1 cellular context compared by ENCODE assay signal in the genomic region with DNA sequence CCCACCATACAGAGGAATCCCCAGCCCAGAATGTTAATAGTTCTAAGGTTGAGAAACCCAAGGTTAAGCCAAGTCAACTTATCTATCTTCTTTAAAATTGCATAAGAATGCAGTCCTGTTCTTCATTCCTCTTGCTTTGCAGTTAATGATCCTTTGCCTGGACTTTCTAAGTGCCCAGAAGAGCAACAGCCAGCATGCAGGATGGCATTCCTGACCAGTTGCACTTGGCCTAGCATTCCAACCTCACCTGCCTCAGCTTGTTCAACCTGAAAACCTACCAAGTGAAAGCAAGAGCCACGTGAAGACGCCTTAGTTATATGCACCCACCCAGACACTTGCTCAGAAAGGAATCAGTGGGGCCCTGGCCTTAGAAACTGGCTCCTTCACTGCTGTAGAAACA.
TF ChIP-seq lines count a peak whose summit lies in the region.

No MANE protein-coding gene starts in this region.

TF ChIP-seq in IMR-90, 13 proteins besides CTCF, POLR2A, EP300 and RAD21:
- TF ChIP-seq NFE2L2 (IDR thresholded peaks at IDR 0.05; ENCODE audit: low read depth, low read length) (no peak), BHLHE40 (IDR thresholded peaks at IDR 0.05; ENCODE audit: low read depth, low read length) (no peak), FOS (IDR thresholded peaks at IDR 0.05; ENCODE audit: low read depth, low read length) (no peak)
